In the genomic region with DNA sequence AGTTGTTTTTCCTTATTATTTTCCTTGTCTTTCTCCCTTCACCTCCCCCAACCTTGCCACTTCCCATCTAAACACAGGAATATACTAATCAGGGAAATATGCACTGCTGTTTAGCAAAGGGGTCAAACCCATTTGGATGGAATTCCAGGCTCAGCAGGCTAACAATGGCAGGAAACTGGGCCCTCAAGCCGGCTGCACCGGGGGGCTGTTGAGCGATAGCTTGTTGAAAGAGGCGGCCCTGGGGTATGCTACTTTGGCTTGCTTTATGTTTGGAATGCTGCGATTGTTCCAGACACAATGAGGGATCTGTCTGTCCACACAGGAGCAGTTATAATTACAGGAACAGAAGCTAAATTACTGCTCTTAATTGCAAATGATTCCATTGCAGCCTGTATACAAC, we compare ENCODE assay signal across 9 cellular contexts.
A peak's percentile ranks its signal among the peaks of the same experiment; 100 is the strongest.
DNase-seq lines count a peak whose midpoint lies in the region; ATAC-seq and TF ChIP-seq lines count a peak whose summit lies in the region.
"Had no signal": no experiment of that assay in that cellular context is flagged by ENCODE, and none has a peak within 500 bp of the region (broad histone marks: within the 10 kb centered on the region; RNA-seq: fewer than 3 reads in every experiment).

No MANE protein-coding gene starts in this region.

- no peaks in the 10 kb centered on the region for H3K36me3 Mint-ChIP-seq in chondrocyte (ENCODE audit: low read depth)

- H3K27me3 ChIP-seq in HUES48 (ENCODE audit: control insufficient read depth, insufficient read depth, low read length) = no peaks in the 10 kb centered on the region

- H3K4me3 Mint-ChIP-seq in chondrocyte (ENCODE audit: unreplicated experiment) = no peak overlapping the region
- H3K4me3 Mint-ChIP-seq: effector memory CD8-positive, alpha-beta T cell had no signal

- peaks cover 44% of the 10 kb centered on the region for H3K4me1 ChIP-seq in HUES48 (ENCODE audit: control insufficient read depth, insufficient read depth, low read length)

- H3K27ac Mint-ChIP-seq in chondrocyte (ENCODE audit: unreplicated experiment) = peak overlapping the region; percentile 39
- H3K27ac Mint-ChIP-seq: effector memory CD8-positive, alpha-beta T cell had no signal

- peak overlapping the region; percentile 31; the same call in 1 of the 2 replicates for H3K4me3 ChIP-seq in HUES48 (ENCODE audit: low read depth, low read length)

- peak overlapping the region; percentile 93 for H3K27ac ChIP-seq in HUES48 (ENCODE audit: low read depth, low read length)

- H3K9me3 Mint-ChIP-seq in chondrocyte (ENCODE audit: low read depth) = peaks cover 8% of the 10 kb centered on the region
- H3K9me3 Mint-ChIP-seq: effector memory CD8-positive, alpha-beta T cell had no signal

- peak overlapping the region; percentile 8; the same call in 1 of the 2 replicates for H3K9ac ChIP-seq in HUES48 (ENCODE audit: low read depth, low read length)

- H3K27me3 Mint-ChIP-seq in chondrocyte (ENCODE audit: low read depth) = no peaks in the 10 kb centered on the region

- peak; percentile 29 for DNase-seq in 8988T
- no peak for DNase-seq in chondrocyte (ENCODE audit: low spot score)
- DNase-seq in iris pigment epithelial cell (ENCODE audit: low read depth) = peak; percentile 63
- no peak for DNase-seq in NCI-H187 (lab: John Stamatoyannopoulos, UW)
- DNase-seq in NCI-H2107 (lab: John Stamatoyannopoulos, UW) = no peak
- DNase-seq: effector memory CD8-positive, alpha-beta T cell had no signal

- H3K4me1 Mint-ChIP-seq in chondrocyte (ENCODE audit: low read depth) = peaks cover 66% of the 10 kb centered on the region

- ATAC-seq in HG02642 (IDR thresholded peaks at IDR 0.05; ENCODE audit: poor library complexity, unreplicated experiment) (no peak), HG02938 (IDR thresholded peaks at IDR 0.05; ENCODE audit: unreplicated experiment) (no peak)
- ATAC-seq: effector memory CD8-positive, alpha-beta T cell had no signal

- no peaks in the 10 kb centered on the region for H3K36me3 ChIP-seq in HUES48 (ENCODE audit: control insufficient read depth, insufficient read depth, low read length)

- H3K9me3 ChIP-seq in HUES48 (ENCODE audit: control insufficient read depth, insufficient read depth, low read length) = peaks cover 10% of the 10 kb centered on the region

- TF ChIP-seq CTCF in chondrocyte (IDR thresholded peaks at IDR 0.05) = no peak

Comparison
In these comparisons a context has a peak if more than half of its experiments do, and no peak if none do; other contexts are left out.
1. DNase-seq: peak in 8988T (single experiment) and iris pigment epithelial cell (single experiment); none in chondrocyte (single experiment), NCI-H187 (0 of 2) and NCI-H2107 (single experiment).